ENCODE assay signal across 8 cellular contexts in the genomic region with DNA sequence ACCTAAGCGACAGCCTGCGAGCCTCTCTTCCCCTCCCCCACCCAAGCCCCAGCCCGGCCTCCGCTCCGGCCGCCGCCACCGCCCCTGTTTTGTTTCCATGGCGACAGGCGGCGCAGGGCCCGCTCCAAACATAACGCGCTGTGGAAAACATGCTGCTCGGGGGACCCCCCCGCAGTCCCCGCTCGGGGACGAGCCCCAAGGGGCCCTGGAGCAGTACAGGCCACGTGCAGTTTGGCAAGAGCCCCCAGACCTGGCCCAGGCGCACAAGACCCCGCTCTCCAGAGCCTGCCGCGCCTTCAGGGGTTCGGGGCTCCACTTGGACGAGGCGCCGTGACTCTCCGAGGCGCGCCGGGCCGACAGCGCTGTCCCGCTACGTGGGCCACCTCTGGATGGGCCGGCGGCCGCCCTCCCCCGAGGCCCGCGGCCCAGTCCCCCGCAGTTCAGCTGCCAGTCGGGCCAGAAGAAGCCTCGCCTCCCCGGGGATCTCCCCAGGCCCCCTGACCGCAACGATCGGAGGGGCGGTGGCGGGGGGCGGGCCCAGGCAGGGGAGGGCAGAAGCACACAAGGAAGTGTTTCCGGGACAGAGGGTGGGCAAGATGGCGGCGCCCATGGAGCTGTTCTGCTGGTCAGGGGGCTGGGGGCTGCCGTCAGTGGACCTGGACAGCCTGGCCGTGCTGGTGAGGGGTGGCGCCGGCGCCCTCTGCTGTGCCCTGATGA. TPM values are rescaled to one million over a fixed set of nuclear protein-coding genes. Genes with fewer than 3 reads are reported as not detected.
A peak's percentile ranks its signal among the peaks of the same experiment; 100 is the strongest.
DNase-seq lines count a peak whose midpoint lies in the region; ATAC-seq and FAIRE-seq lines count a peak whose summit lies in the region.

A gene with protein sequence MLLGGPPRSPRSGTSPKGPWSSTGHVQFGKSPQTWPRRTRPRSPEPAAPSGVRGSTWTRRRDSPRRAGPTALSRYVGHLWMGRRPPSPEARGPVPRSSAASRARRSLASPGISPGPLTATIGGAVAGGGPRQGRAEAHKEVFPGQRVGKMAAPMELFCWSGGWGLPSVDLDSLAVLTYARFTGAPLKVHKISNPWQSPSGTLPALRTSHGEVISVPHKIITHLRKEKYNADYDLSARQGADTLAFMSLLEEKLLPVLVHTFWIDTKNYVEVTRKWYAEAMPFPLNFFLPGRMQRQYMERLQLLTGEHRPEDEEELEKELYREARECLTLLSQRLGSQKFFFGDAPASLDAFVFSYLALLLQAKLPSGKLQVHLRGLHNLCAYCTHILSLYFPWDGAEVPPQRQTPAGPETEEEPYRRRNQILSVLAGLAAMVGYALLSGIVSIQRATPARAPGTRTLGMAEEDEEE (plus strand): TSS at position 40 of the 717 bp plus-strand sequence. CDS start 110 bp downstream, at position 150.

- peak within 1 kb of the TSS; percentile 91 for H3K4me3 Mint-ChIP-seq in T-helper 17 cell

- H3K36me3 Mint-ChIP-seq in T-helper 17 cell (ENCODE audit: low read depth) = peaks cover 2% of the 10 kb centered on the region

- H3K27me3 Mint-ChIP-seq in T-helper 17 cell = no peaks in the 10 kb centered on the region

- FAIRE-seq in urothelium cell line (lab: Jason Lieb, UNC) = no peak

- peak; percentile 90 to 94 (median 91) for DNase-seq in NCI-H1417 (lab: John Stamatoyannopoulos, UW)
- DNase-seq in T-helper 17 cell = peak; percentile 88 to 90 (median 89)
- DNase-seq in amniotic stem cell (lab: John Stamatoyannopoulos, UW) = peak; percentile 77
- peak; percentile 94 for DNase-seq in left ventricle myocardium superior
- no peak for DNase-seq in pulmonary artery endothelial cell (ENCODE audit: low read depth, low spot score)
- peak; percentile 86 for DNase-seq in urothelium cell line (ENCODE audit: low spot score)

- H3K27ac Mint-ChIP-seq in T-helper 17 cell = peak within 1 kb of the TSS; percentile 98

- ATAC-seq in HG02571 (IDR thresholded peaks at IDR 0.05; ENCODE audit: unreplicated experiment) (peak; percentile 77), T-helper 17 cell (peak; percentile 85), left ventricle myocardium superior (peak; percentile 88)

- peak within 1 kb of the TSS; percentile 79 for H3K4me3 ChIP-seq in GM08714 (ENCODE audit: low read length)

- intact Hi-C loops in left ventricle myocardium superior (cut with micrococcal nuclease) = no loop called here

- H3K9me3 ChIP-seq in T-helper 17 cell (ENCODE audit: control insufficient read depth, low read length, poor library complexity, severe bottlenecking) = no peaks in the 10 kb centered on the region

- peaks cover 24% of the 10 kb centered on the region for H3K4me1 Mint-ChIP-seq in T-helper 17 cell

RNA-seq across cellular contexts. Expression of the gene that starts here (rescaled TPM):
- total RNA-seq in T-helper 17 cell = 10 to 100 TPM; 20.7 to 28.5 TPM
- total RNA-seq in left ventricle myocardium superior = 14.1 TPM
- 45.1 and 54.2 TPM in 2 replicates for total RNA-seq in pulmonary artery endothelial cell
